In the genomic region with DNA sequence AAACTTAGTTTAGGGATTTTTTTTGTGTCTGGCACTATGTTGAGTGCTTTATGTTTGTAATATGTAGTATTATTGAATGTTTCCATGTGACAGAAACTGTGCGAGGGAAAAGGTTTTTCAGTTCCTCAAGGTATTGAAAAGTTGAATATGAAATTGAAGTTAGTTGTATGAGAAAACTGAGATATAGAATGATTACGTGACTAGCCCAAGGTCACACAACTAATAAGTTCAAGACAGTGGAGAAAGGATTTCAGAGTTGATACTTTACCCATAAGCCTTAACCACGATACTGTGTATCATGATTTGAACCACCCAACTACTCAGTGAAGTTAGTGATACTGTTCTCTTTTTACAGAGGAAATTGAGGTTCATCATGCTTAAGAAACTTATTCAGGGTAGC, we compare ENCODE assay signal across 13 cellular contexts. TPM values are rescaled to one million over a fixed set of nuclear protein-coding genes. Genes with fewer than 3 reads are reported as not detected.
DNase-seq lines count a peak whose midpoint lies in the region; ATAC-seq and TF ChIP-seq lines count a peak whose summit lies in the region.
"Had no signal": no experiment of that assay in that cellular context is flagged by ENCODE, and none has a peak within 500 bp of the region (broad histone marks: within the 10 kb centered on the region; RNA-seq: fewer than 3 reads in every experiment).

No MANE protein-coding gene starts in this region.

- H3K27me3 ChIP-seq in DOHH2 (ENCODE audit: control insufficient read depth, low read length): no peaks in the 10 kb centered on the region
- H3K27me3 ChIP-seq in stomach: no peaks in the 10 kb centered on the region

- no peak for DNase-seq in activated T-helper 2 cell treated with anti-CD3 and anti-CD28 coated beads, Interferon-gamma antibody, Interleukin-2, Interleukin-4, amounts not matched to agents 10 μg/mL and 5 μg/mL and 100 μg/mL, durations not matched to agents 14 hours and 24 hours and 36 hours (ENCODE audit: low spot score)
- DNase-seq in UCSD-AML1 (lab: John Stamatoyannopoulos, UW; ENCODE audit: unreplicated experiment) (no peak), ureter (ENCODE audit: low spot score) (no peak), stomach (no peak), NCI-H226 (no peak)
- DNase-seq: aorta, left cardiac atrium, NCI-H526, T1000 had no signal

- peak overlapping the region; percentile 11 for H3K4me2 ChIP-seq in DOHH2 (ENCODE audit: low read length)

- H3K9me3 Mint-ChIP-seq in activated T-helper 2 cell treated with anti-CD3 and anti-CD28 coated beads, Interferon-gamma antibody, Interleukin-2, Interleukin-4, amounts not matched to agents 10 μg/mL and 5 μg/mL and 100 μg/mL, durations not matched to agents 14 hours and 24 hours and 36 hours: no peaks in the 10 kb centered on the region

- TF ChIP-seq EP300 in stomach (IDR thresholded peaks at IDR 0.05): no peak

- WGBS in stomach, 5 donors: 65 to 70% (median 69%) methylated on average over 3 of the region's 3 CpGs

- TF ChIP-seq CTCF in DOHH2 (IDR thresholded peaks at IDR 0.05; ENCODE audit: low read depth, low read length, poor library complexity, severe bottlenecking) (no peak), stomach (IDR thresholded peaks at IDR 0.05) (no peak)

- H3F3A ChIP-seq in DOHH2 (ENCODE audit: control insufficient read depth, insufficient read depth): peaks cover 5% of the 10 kb centered on the region; the same call in 1 of the 2 replicates

- peaks cover 45% of the 10 kb centered on the region for H4K20me1 ChIP-seq in DOHH2 (ENCODE audit: control insufficient read depth, insufficient read depth, low read depth, low read length)

- H3K36me3 Mint-ChIP-seq in activated T-helper 2 cell treated with anti-CD3 and anti-CD28 coated beads, Interferon-gamma antibody, Interleukin-2, Interleukin-4, amounts not matched to agents 10 μg/mL and 5 μg/mL and 100 μg/mL, durations not matched to agents 14 hours and 24 hours and 36 hours (ENCODE audit: low read depth): peaks cover 18% of the 10 kb centered on the region

- H3K9me3 ChIP-seq in DOHH2 (ENCODE audit: control insufficient read depth, insufficient read depth, low read length) (no peaks in the 10 kb centered on the region), stomach (no peaks in the 10 kb centered on the region)

- H3K4me3 Mint-ChIP-seq in activated T-helper 2 cell treated with anti-CD3 and anti-CD28 coated beads, Interferon-gamma antibody, Interleukin-2, Interleukin-4, amounts not matched to agents 10 μg/mL and 5 μg/mL and 100 μg/mL, durations not matched to agents 14 hours and 24 hours and 36 hours (ENCODE audit: low read depth): no peak overlapping the region

- peaks cover 30% of the 10 kb centered on the region for H3K36me3 ChIP-seq in DOHH2 (ENCODE audit: control insufficient read depth, low read length)
- peaks cover 0 to 10% (median 6%) of the 10 kb centered on the region in 4 donors for H3K36me3 ChIP-seq in stomach

- H3K9me2 ChIP-seq in DOHH2 (replicated peaks; ENCODE audit: control insufficient read depth, low read length): no peaks in the 10 kb centered on the region

- intact Hi-C loops in activated T-helper 2 cell treated with anti-CD3 and anti-CD28 coated beads, Interferon-gamma antibody, Interleukin-2, Interleukin-4, amounts not matched to agents 10 μg/mL and 5 μg/mL and 100 μg/mL, durations not matched to agents 14 hours and 24 hours and 36 hours (cut with micrococcal nuclease): no loop called here
- intact Hi-C loops in stomach (cut with DNase I; ENCODE audit: low total_unique reads): loop anchor here (10.0 kb wide), 1 partner anchor 63 kb away; no protein-coding TSS in a partner anchor

- H3K4me3 ChIP-seq in DOHH2 (ENCODE audit: low read length) (no peak overlapping the region), stomach (no peak overlapping the region)

- ATAC-seq in GM19351 (IDR thresholded peaks at IDR 0.05; ENCODE audit: unreplicated experiment): peak; percentile 54
- peak; percentile 32 for ATAC-seq in HG03108 (IDR thresholded peaks at IDR 0.05; ENCODE audit: unreplicated experiment)
- ATAC-seq: esophagus mucosa, left cardiac atrium had no signal

- H3K4me1 ChIP-seq in DOHH2 (ENCODE audit: control insufficient read depth, low read length) (peaks cover 47% of the 10 kb centered on the region), stomach (peaks cover 4 to 90% (median 52%) of the 10 kb centered on the region in 4 donors)

- no peaks in the 10 kb centered on the region for H3K27me3 Mint-ChIP-seq in activated T-helper 2 cell treated with anti-CD3 and anti-CD28 coated beads, Interferon-gamma antibody, Interleukin-2, Interleukin-4, amounts not matched to agents 10 μg/mL and 5 μg/mL and 100 μg/mL, durations not matched to agents 14 hours and 24 hours and 36 hours (ENCODE audit: low read depth)

- no peak for TF ChIP-seq POLR2A in stomach (IDR thresholded peaks at IDR 0.05)

- H3K27ac ChIP-seq in DOHH2 (ENCODE audit: low read depth, low read length) (no peak overlapping the region), stomach (no peak overlapping the region)

- peaks cover 100% of the 10 kb centered on the region for H3K79me2 ChIP-seq in DOHH2 (ENCODE audit: control insufficient read depth, low read length)

- H3K4me1 Mint-ChIP-seq in activated T-helper 2 cell treated with anti-CD3 and anti-CD28 coated beads, Interferon-gamma antibody, Interleukin-2, Interleukin-4, amounts not matched to agents 10 μg/mL and 5 μg/mL and 100 μg/mL, durations not matched to agents 14 hours and 24 hours and 36 hours (ENCODE audit: low read depth): peaks cover 47% of the 10 kb centered on the region

- peak overlapping the region; percentile 29 for H3K27ac Mint-ChIP-seq in activated T-helper 2 cell treated with anti-CD3 and anti-CD28 coated beads, Interferon-gamma antibody, Interleukin-2, Interleukin-4, amounts not matched to agents 10 μg/mL and 5 μg/mL and 100 μg/mL, durations not matched to agents 14 hours and 24 hours and 36 hours

RNA-seq across cellular contexts. Expression of a gene that starts 5.7 kb away (rescaled TPM):
- total RNA-seq in activated T-helper 2 cell treated with anti-CD3 and anti-CD28 coated beads, Interferon-gamma antibody, Interleukin-2, Interleukin-4, amounts not matched to agents 10 μg/mL and 5 μg/mL and 100 μg/mL, durations not matched to agents 14 hours and 24 hours and 36 hours: 48.5 and 52.9 TPM in 2 replicates
- total RNA-seq in ureter: 92.7 TPM
- total RNA-seq in stomach: 100 to 1,000 TPM in 1 of 5 donors, 10 to 100 TPM in 4; 25.2 to 100 (median 55.2) TPM
- polyA plus RNA-seq in stomach: 10 to 100 TPM in 1 of 3 donors, 1 to 10 TPM in 2; 8.2 to 11.2 (median 8.4) TPM
